1 cellular context compared by ENCODE assay signal in genomic region chr4:185142911-185143595, GRCh38.
TF ChIP-seq lines count a peak whose summit lies in the region.

Gene SLC25A4, plus strand, starts transcription at chr4:185143266. Its CDS starts 107 bp downstream, at chr4:185143373.

TF ChIP-seq in HepG2, 621 proteins besides CTCF, POLR2A, EP300 and RAD21 (continued from another document and continues in another):
- TF ChIP-seq THAP9 (CRISPR knock-in tag; IDR thresholded peaks at IDR 0.05; ENCODE audit: borderline replicate concordance) (peak; percentile 69; the same call in 1 of the 2 replicates), ZNF333 (CRISPR knock-in tag; IDR thresholded peaks at IDR 0.05; ENCODE audit: borderline replicate concordance) (no peak), ZNF451 (CRISPR knock-in tag; IDR thresholded peaks at IDR 0.05) (peak; percentile 79), ZNF142 (CRISPR knock-in tag; IDR thresholded peaks at IDR 0.05) (peak; percentile 91), MEIS2 (CRISPR knock-in tag; IDR thresholded peaks at IDR 0.05) (peak; percentile 81; the same call in 1 of the 2 replicates), ZNF607 (CRISPR knock-in tag; IDR thresholded peaks at IDR 0.05; ENCODE audit: borderline replicate concordance) (peak; percentile 34), PATZ1 (CRISPR knock-in tag; IDR thresholded peaks at IDR 0.05) (peak; percentile 92), ZNF33B (CRISPR knock-in tag; IDR thresholded peaks at IDR 0.05) (peak; percentile 27; the same call in 1 of the 2 replicates), ZNF570 (CRISPR knock-in tag; IDR thresholded peaks at IDR 0.05; ENCODE audit: borderline replicate concordance) (no peak), ZNF704 (CRISPR knock-in tag; IDR thresholded peaks at IDR 0.05; ENCODE audit: borderline replicate concordance) (peak; percentile 90), ZNF276 (CRISPR knock-in tag; IDR thresholded peaks at IDR 0.05; ENCODE audit: low read depth) (peak; percentile 60; the same call in 1 of the 2 replicates), ZNF572 (CRISPR knock-in tag; IDR thresholded peaks at IDR 0.05) (no peak), ATF7 (IDR thresholded peaks at IDR 0.05) (no peak), ATF7 (CRISPR knock-in tag; IDR thresholded peaks at IDR 0.05) (no peak), MYNN (CRISPR knock-in tag; IDR thresholded peaks at IDR 0.05; ENCODE audit: low read depth) (no peak), HDAC6 (IDR thresholded peaks at IDR 0.05; ENCODE audit: low read depth, low read length) (no peak), ZNF720 (CRISPR knock-in tag; IDR thresholded peaks at IDR 0.05) (no peak), GATAD2A (CRISPR knock-in tag; IDR thresholded peaks at IDR 0.05) (no peak), ETV6 (CRISPR knock-in tag; conservative IDR thresholded peaks at IDR 0.05) (peak; percentile 78; the same call in 1 of the 2 replicates), ZEB1 (IDR thresholded peaks at IDR 0.05; ENCODE audit: insufficient replicate concordance, low read depth) (no peak), TMF1 (CRISPR knock-in tag; IDR thresholded peaks at IDR 0.05; ENCODE audit: low read depth) (no peak; the same call in 1 of the 2 replicates), ZNF343 (CRISPR knock-in tag; IDR thresholded peaks at IDR 0.05) (0 out of 2 replicates have a peak, but pooled peaks have one; percentile 41), GMEB2 (CRISPR knock-in tag; IDR thresholded peaks at IDR 0.05; ENCODE audit: low read depth) (no peak), FUBP1 (CRISPR knock-in tag; IDR thresholded peaks at IDR 0.05; ENCODE audit: borderline replicate concordance) (no peak), ZFP62 (CRISPR knock-in tag; IDR thresholded peaks at IDR 0.05) (no peak), TCF7 (IDR thresholded peaks at IDR 0.05; ENCODE audit: low read depth) (no peak), PHF8 (CRISPR knock-in tag; IDR thresholded peaks at IDR 0.05) (peak; percentile 97), SOX13 (IDR thresholded peaks at IDR 0.05) (no peak), SOX13 (CRISPR knock-in tag; conservative IDR thresholded peaks at IDR 0.05 in 1 of 2, IDR thresholded peaks at IDR 0.05 in 1 of 2) (peak in 1 of 2 experiments; percentile 42; a peak in 1 of 4 replicates), ZNF660 (CRISPR knock-in tag; IDR thresholded peaks at IDR 0.05; ENCODE audit: borderline replicate concordance, low read depth) (no peak), ZNF674 (CRISPR knock-in tag; IDR thresholded peaks at IDR 0.05; ENCODE audit: low read depth) (no peak), RORA (CRISPR knock-in tag; IDR thresholded peaks at IDR 0.05) (no peak), ZKSCAN8 (CRISPR knock-in tag; IDR thresholded peaks at IDR 0.05; ENCODE audit: borderline replicate concordance) (no peak), FOXP4 (CRISPR knock-in tag; IDR thresholded peaks at IDR 0.05) (peak; percentile 49; the same call in 1 of the 2 replicates), MAFF (IDR thresholded peaks at IDR 0.05; ENCODE audit: low read depth, low read length) (no peak; the same call in 1 of the 2 replicates), NR2F6 (IDR thresholded peaks at IDR 0.05) (no peak), NR2F6 (CRISPR knock-in tag; IDR thresholded peaks at IDR 0.05) (peak; percentile 65), ZBTB8A (CRISPR knock-in tag; IDR thresholded peaks at IDR 0.05; ENCODE audit: borderline replicate concordance, low read depth) (no peak), SRF (IDR thresholded peaks at IDR 0.05; ENCODE audit: low read depth, low read length) (no peak), ATF2 (CRISPR knock-in tag; IDR thresholded peaks at IDR 0.05) (0 out of 2 replicates have a peak, but pooled peaks have one; percentile 38), ZNF34 (CRISPR knock-in tag; IDR thresholded peaks at IDR 0.05; ENCODE audit: borderline replicate concordance) (no peak)
